In the genomic region with DNA sequence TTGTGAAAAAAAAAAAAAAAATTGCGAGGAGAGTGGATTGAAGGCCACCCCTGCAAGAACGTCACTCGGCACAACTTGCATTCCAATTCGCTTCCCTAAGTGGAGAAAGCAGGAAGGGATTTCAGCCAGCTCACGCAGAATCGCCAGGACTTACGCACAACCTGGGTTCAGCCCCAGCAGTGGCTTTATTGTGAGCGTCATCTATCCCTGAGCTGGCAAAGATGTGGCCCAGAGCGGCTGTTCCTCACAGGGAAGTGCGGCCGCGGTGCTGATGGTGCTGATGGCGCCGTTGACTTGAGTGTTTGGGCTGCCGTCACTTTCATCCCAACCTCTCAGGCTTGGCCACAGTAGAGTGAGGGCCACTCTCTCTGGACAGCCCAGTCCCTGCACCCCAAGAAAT, we compare ENCODE assay signal across 26 cellular contexts.
"Had no signal": no experiment of that assay in that cellular context is flagged by ENCODE, and none has a peak within 500 bp of the region (broad histone marks: within the 10 kb centered on the region; RNA-seq: fewer than 3 reads in every experiment).

No MANE protein-coding gene starts in this region.

- H3K4me1 ChIP-seq: lower lobe of right lung had no signal

- DNase-seq: activated CD4-positive, alpha-beta T cell treated with anti-CD3 and anti-CD28 coated beads for 48 hours; activated CD4-positive, alpha-beta T cell treated with anti-CD3 and anti-CD28 coated beads, Interleukin-2, amount 50 U/mL, for 48 hours; activated CD8-positive, alpha-beta memory T cell treated with anti-CD3 and anti-CD28 coated beads, Interleukin-2, amount 50 U/mL, for 48 hours; activated gamma-delta T cell; activated naive CD4-positive, alpha-beta T cell treated with anti-CD3 and anti-CD28 coated beads, Interleukin-2, amount 10 ng/mL, durations not matched to agents 7 days and 5 days; activated naive CD8-positive, alpha-beta T cell treated with anti-CD3 and anti-CD28 coated beads, Interleukin-2, amount 10 ng/mL, durations not matched to agents 7 days and 5 days; activated T-cell treated with anti-CD3 and anti-CD28 coated beads, Interleukin-2, amount 50 U/mL, for 24 hours; caudate nucleus; cortex of kidney; head of caudate nucleus; hippocampal formation; lower lobe of right lung; mesenchymal stem cell; natural killer cell; stimulated activated CD4-positive, alpha-beta T cell treated with anti-CD3 and anti-CD28 coated beads, Interleukin-4, amount 100 ng/mL, for 24 hours; stimulated activated CD8-positive, alpha-beta memory T cell treated with anti-CD3 and anti-CD28 coated beads, Interleukin-4, amount 100 ng/mL, for 48 hours; SW 1271; T-helper 9 cell; WERI-Rb-1 had no signal

- H3K9ac ChIP-seq: neural progenitor cell had no signal

- ATAC-seq: activated CD4-positive, CD25-positive, alpha-beta regulatory T cell treated with anti-CD3 and anti-CD28 coated beads, Interleukin-2, amount 50 U/mL, for 24 hours; lower lobe of right lung; natural killer cell; right lobe of liver; stimulated activated memory B cell treated with anti-CD40 and anti-IgM and Interleukin-4, amounts not matched to agents 10 μg/mL and 1 μg/mL and 100 μg/mL, for 72 hours had no signal

- H3K4me3 ChIP-seq: ascending aorta, lower lobe of right lung, neural progenitor cell, right lobe of liver, skin epidermis, tibial nerve had no signal

- H3K9me3 ChIP-seq: right lobe of liver had no signal

- H3K27ac ChIP-seq: lower lobe of right lung, neural progenitor cell, right lobe of liver, WERI-Rb-1 had no signal

- H3K27me3 ChIP-seq: ascending aorta, right lobe of liver, tibial nerve had no signal

- H2AFZ ChIP-seq: neural progenitor cell had no signal

- H3K36me3 ChIP-seq: ascending aorta, lower lobe of right lung, right lobe of liver, WERI-Rb-1 had no signal

- H3K4me2 ChIP-seq: neural progenitor cell had no signal
